8 cellular contexts compared by ENCODE assay signal in the genomic region with DNA sequence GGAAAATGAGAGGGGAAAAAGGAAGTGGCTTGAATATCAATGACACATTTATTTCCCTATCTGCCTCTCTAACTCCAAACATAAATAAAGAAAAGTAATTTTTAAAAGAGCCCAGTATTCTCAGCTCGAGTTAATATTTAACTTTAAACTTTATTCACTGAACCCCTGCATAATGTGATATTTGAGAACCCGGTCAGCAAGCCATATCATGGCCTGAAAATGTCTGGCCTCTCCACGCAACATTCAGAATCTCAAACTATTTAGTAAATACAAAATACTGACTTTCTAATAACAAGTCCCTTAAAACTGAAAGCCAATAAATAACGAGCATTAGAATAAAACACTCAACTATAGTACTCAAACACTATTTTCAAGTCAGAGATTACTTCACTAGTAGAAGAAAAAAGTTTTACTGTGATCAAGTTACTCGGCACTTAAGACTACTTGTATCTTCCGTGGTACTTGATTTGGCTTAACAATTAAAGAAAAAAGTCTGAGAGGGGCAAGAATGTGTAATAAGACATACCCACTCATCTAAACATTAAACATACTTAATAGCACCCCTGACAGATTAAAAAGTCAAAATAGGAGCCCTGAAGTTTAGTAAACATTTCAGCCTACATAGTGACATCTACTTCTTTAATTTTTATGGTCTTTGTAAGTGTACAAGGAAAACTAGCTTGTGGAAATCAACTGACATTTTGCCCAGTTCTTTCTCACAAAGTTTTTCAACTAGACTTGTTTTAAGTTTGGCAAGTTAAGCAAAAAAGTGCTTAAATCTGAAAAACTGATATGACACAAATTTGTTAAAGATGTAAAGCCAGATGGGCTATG. TPM values are rescaled to one million over a fixed set of nuclear protein-coding genes. Genes with fewer than 3 reads are reported as not detected.
DNase-seq lines count a peak whose midpoint lies in the region; ATAC-seq and TF ChIP-seq lines count a peak whose summit lies in the region.

No MANE protein-coding gene starts in this region.

- H3K27me3 ChIP-seq in CD8-positive, alpha-beta memory T cell (ENCODE audit: insufficient read depth, low read length, poor library complexity, severe bottlenecking): no peaks in the 10 kb centered on the region

- H4K20me1 ChIP-seq in OCI-LY7 (ENCODE audit: insufficient read depth, low read length): peaks cover 25% of the 10 kb centered on the region; the same call in 1 of the 2 replicates

- CTCF ChIA-PET in CD8-positive, alpha-beta memory T cell (lab: Charles Lee): interaction anchor here (1.2 kb wide), 1 partner anchor 156 kb away, joined by 5 read pairs; no protein-coding TSS in a partner anchor
- CTCF ChIA-PET in OCI-LY7 (lab: Charles Lee; ENCODE audit: unreplicated experiment): no interaction called here

- ATAC-seq in HG03354 (IDR thresholded peaks at IDR 0.05; ENCODE audit: poor library complexity, severe bottlenecking, unreplicated experiment): no peak
- ATAC-seq in activated CD4-positive, CD25-positive, alpha-beta regulatory T cell treated with anti-CD3 and anti-CD28 coated beads, Interleukin-2, amount 50 U/mL, for 24 hours: no peak

- TF ChIP-seq CTCF in OCI-LY7 (conservative IDR thresholded peaks at IDR 0.05; ENCODE audit: low read length): no peak
- no peak for TF ChIP-seq CTCF in progenitor cell of endocrine pancreas (IDR thresholded peaks at IDR 0.05; ENCODE audit: unreplicated experiment)

- no peak overlapping the region for H3K4me3 ChIP-seq in CD8-positive, alpha-beta memory T cell (ENCODE audit: low read length)
- no peak overlapping the region for H3K4me3 ChIP-seq in OCI-LY7 (ENCODE audit: low read depth, low read length, poor library complexity, severe bottlenecking)

- H3K27ac Mint-ChIP-seq in CD8-positive, alpha-beta memory T cell: peak overlapping the region in 7 of 8 donors; percentile 47 to 84 (median 64)
- peak overlapping the region; percentile 92 for H3K27ac Mint-ChIP-seq in progenitor cell of endocrine pancreas

- no peak overlapping the region for H2AFZ ChIP-seq in OCI-LY7 (ENCODE audit: low read length)

- H3K4me3 Mint-ChIP-seq in CD8-positive, alpha-beta memory T cell: peak overlapping the region in 2 of 7 donors; percentile 2 to 26
- peak overlapping the region; percentile 57 for H3K4me3 Mint-ChIP-seq in progenitor cell of endocrine pancreas (ENCODE audit: low read depth)

- H3K4me2 ChIP-seq in OCI-LY7 (ENCODE audit: low read length): peak overlapping the region; percentile 79

- H3K9me2 ChIP-seq in OCI-LY7 (ENCODE audit: insufficient read depth, low read length): no peaks in the 10 kb centered on the region

- H3K4me1 Mint-ChIP-seq in CD8-positive, alpha-beta memory T cell: peaks cover 48 to 83% (median 79%) of the 10 kb centered on the region in 3 donors
- peaks cover 54% of the 10 kb centered on the region for H3K4me1 Mint-ChIP-seq in progenitor cell of endocrine pancreas (ENCODE audit: low read depth)

- H3K4me1 ChIP-seq in CD8-positive, alpha-beta memory T cell (ENCODE audit: insufficient read depth, low read length): peaks cover 34% of the 10 kb centered on the region
- peaks cover 36% of the 10 kb centered on the region for H3K4me1 ChIP-seq in OCI-LY7 (ENCODE audit: insufficient read depth, low read length, poor library complexity, severe bottlenecking)

- peaks cover 0 to 2% (median 1%) of the 10 kb centered on the region in 3 donors for H3K36me3 Mint-ChIP-seq in CD8-positive, alpha-beta memory T cell
- no peaks in the 10 kb centered on the region for H3K36me3 Mint-ChIP-seq in progenitor cell of endocrine pancreas (ENCODE audit: insufficient read depth)

- no peaks in the 10 kb centered on the region for H3K27me3 Mint-ChIP-seq in CD8-positive, alpha-beta memory T cell
- H3K27me3 Mint-ChIP-seq in progenitor cell of endocrine pancreas: no peaks in the 10 kb centered on the region

- no peaks in the 10 kb centered on the region for H3K9me3 ChIP-seq in CD8-positive, alpha-beta memory T cell (ENCODE audit: low read length)
- H3K9me3 ChIP-seq in OCI-LY7 (ENCODE audit: low read length): no peaks in the 10 kb centered on the region

- no peak overlapping the region for H3K27ac ChIP-seq in CD8-positive, alpha-beta memory T cell (ENCODE audit: low read depth, low read length)
- no peak overlapping the region for H3K27ac ChIP-seq in OCI-LY7 (ENCODE audit: low read depth, low read length, poor library complexity, severe bottlenecking)

- peaks cover 80% of the 10 kb centered on the region for H3K79me2 ChIP-seq in OCI-LY7 (ENCODE audit: insufficient read depth, low read depth, low read length)

- intact Hi-C loops in OCI-LY7 (cut with micrococcal nuclease; ENCODE audit: unreplicated experiment): loop anchor here (5.0 kb wide), 1 partner anchor 255 kb away; no protein-coding TSS in a partner anchor

- no TSS peak for BruUV-seq in OCI-LY7 (replicated peaks; lab: Mats Ljungman, UMichigan)

- H3K36me3 ChIP-seq in CD8-positive, alpha-beta memory T cell (ENCODE audit: insufficient read depth, low read length): no peaks in the 10 kb centered on the region
- peaks cover 4% of the 10 kb centered on the region; the same call in 1 of the 2 replicates for H3K36me3 ChIP-seq in OCI-LY7 (ENCODE audit: insufficient read depth, low read length)

- H3K9me3 Mint-ChIP-seq in CD8-positive, alpha-beta memory T cell: no peaks in the 10 kb centered on the region
- no peaks in the 10 kb centered on the region for H3K9me3 Mint-ChIP-seq in progenitor cell of endocrine pancreas (ENCODE audit: low read depth)

- POLR2A ChIA-PET in CD8-positive, alpha-beta memory T cell (lab: Charles Lee): no interaction called here
- POLR2A ChIA-PET in OCI-LY7 (lab: Charles Lee): interaction anchor here (0.7 to 1.4 kb wide), 2 partner anchors 106 to 147 kb away, joined by 3 read pairs; no protein-coding TSS in a partner anchor

- no peak for DNase-seq in CD8-positive, alpha-beta memory T cell
- DNase-seq in OCI-LY7 (ENCODE audit: low spot score): no peak
- peak; percentile 51 for DNase-seq in fibroblast of peridontal ligament (ENCODE audit: extremely low read depth)
- no peak for DNase-seq in progenitor cell of endocrine pancreas (ENCODE audit: low spot score, unreplicated experiment)
- DNase-seq in activated CD4-positive, alpha-beta T cell treated with anti-CD3 and anti-CD28 coated beads, Interleukin-2, amount 50 U/mL, for 48 hours: no peak
- DNase-seq in AG20443 (ENCODE audit: low spot score): no peak

RNA-seq across cellular contexts. Expression of a gene that starts 38.3 kb away (rescaled TPM):
- total RNA-seq in CD8-positive, alpha-beta memory T cell: 100 to 1,000 TPM; 105 to 110 TPM
- polyA plus RNA-seq in CD8-positive, alpha-beta memory T cell: 100 TPM
- total RNA-seq in OCI-LY7 (2014; rRNA removed; shearing (Covaris generic)): 27.5 and 36.5 TPM in 2 replicates
- total RNA-seq in OCI-LY7 (2022) (74.1 and 75.2 TPM in 2 replicates), progenitor cell of endocrine pancreas (246 and 265 TPM in 2 replicates)
